ENCODE assay signal across 9 cellular contexts in the genomic region with DNA sequence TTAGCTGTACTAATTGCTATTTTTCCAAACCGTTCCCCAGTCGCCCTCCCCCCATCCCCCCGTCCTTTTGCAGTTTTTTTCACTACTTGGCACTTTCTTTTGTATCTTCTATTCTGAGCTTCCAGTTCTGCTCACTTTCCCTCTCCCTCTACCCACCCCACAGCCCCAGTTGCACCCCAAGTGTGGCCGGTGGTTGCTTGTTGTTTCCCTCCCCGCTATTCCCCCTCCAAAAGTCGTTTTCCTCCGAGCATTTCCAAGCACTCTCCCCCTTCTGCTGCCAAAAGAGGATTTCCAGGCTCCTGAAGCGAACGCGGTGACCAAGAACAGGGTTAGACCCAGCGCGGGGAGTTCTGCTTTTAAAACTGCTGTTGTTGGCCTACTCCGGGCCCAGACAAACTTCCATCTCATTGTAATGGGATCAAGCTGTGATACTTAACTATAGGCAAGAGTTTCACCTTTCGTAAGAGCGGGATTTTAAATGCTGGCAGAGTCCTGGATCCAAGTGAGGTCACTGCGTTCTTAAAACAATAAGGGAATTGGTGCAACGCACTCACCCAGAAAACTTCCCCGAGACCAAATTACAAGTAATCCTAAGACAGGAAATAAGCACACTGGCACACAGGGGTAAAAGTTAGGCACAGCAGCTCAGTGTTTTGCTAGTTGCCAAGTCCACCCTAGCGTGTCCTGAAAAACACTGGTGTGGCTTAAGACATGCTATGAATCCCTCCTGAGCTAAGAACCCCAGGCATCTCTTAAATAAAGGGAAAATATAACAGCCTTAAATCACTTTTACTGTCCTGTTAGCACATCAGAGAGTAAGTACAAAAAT. TPM values are rescaled to one million over a fixed set of nuclear protein-coding genes. Genes with fewer than 3 reads are reported as not detected.
DNase-seq lines count a peak whose midpoint lies in the region; FAIRE-seq and TF ChIP-seq lines count a peak whose summit lies in the region.
"Had no signal": no experiment of that assay in that cellular context is flagged by ENCODE, and none has a peak within 500 bp of the region (broad histone marks: within the 10 kb centered on the region; RNA-seq: fewer than 3 reads in every experiment).

No MANE protein-coding gene starts in this region.

- H3F3A ChIP-seq in neural cell (ENCODE audit: insufficient read depth, low read length, poor library complexity, severe bottlenecking) = no peaks in the 10 kb centered on the region

- no peaks in the 10 kb centered on the region for H3K9me3 Mint-ChIP-seq in Caco-2 (ENCODE audit: unreplicated experiment)

- H3K36me3 Mint-ChIP-seq in Caco-2 (ENCODE audit: insufficient read depth, unreplicated experiment) = peaks cover 8% of the 10 kb centered on the region

- peak overlapping the region; percentile 87 for H3K4me3 Mint-ChIP-seq in Caco-2 (ENCODE audit: unreplicated experiment)

- H3K9ac ChIP-seq in neural cell (ENCODE audit: low read length) = no peak overlapping the region

- intact Hi-C loops in Caco-2 (cut with micrococcal nuclease; ENCODE audit: unreplicated experiment) = loop anchor here (1.0 kb wide), 1 partner anchor 345 kb away; no protein-coding TSS in a partner anchor

- peak overlapping the region; percentile 81 for H3K27ac Mint-ChIP-seq in Caco-2 (ENCODE audit: unreplicated experiment)

- FAIRE-seq in D721Med (lab: Jason Lieb, UNC) = no peak

- no peaks in the 10 kb centered on the region for H3K9me3 ChIP-seq in Caco-2
- no peaks in the 10 kb centered on the region for H3K9me3 ChIP-seq in ectodermal cell (ENCODE audit: control insufficient read depth, low read length)
- no peaks in the 10 kb centered on the region for H3K9me3 ChIP-seq in neural cell (ENCODE audit: low read length)

- no peaks in the 10 kb centered on the region for H3K9me2 ChIP-seq in neural cell (ENCODE audit: insufficient read depth, low read length)

- DNase-seq in Caco-2 (no peak), NCI-H82 treated with DMSO at 0.1 percent for 48 hours (lab: John Stamatoyannopoulos, UW; ENCODE audit: unreplicated experiment) (peak; percentile 42), amniotic stem cell (lab: John Stamatoyannopoulos, UW) (no peak), nucleus accumbens (lab: John Stamatoyannopoulos, UW) (no peak), DMS79 treated with DMSO at 0.1 percent for 48 hours (lab: John Stamatoyannopoulos, UW) (no peak), D721Med (ENCODE audit: insufficient read length, low spot score) (no peak)
- DNase-seq: NCI-H187 treated with DMSO at 0.1 percent for 48 hours had no signal

- POLR2A ChIA-PET in Caco-2 (lab: Charles Lee) = no interaction called here

- TF ChIP-seq EP300 in neural cell (conservative IDR thresholded peaks at IDR 0.05; ENCODE audit: poor library complexity, severe bottlenecking) = no peak

- peak overlapping the region; percentile 72 for H3K4me3 ChIP-seq in Caco-2 (ENCODE audit: low read depth, low read length)
- H3K4me3 ChIP-seq in ectodermal cell (ENCODE audit: insufficient read depth, low read depth, low read length) = peak overlapping the region; percentile 45
- peak overlapping the region; percentile 76 for H3K4me3 ChIP-seq in neural cell (ENCODE audit: low read length)

- TSS peak; percentile 88 for BruUV-seq in Caco-2 (replicated peaks; lab: Mats Ljungman, UMichigan)

- no peaks in the 10 kb centered on the region for H3K79me2 ChIP-seq in neural cell (replicated peaks; ENCODE audit: insufficient read depth, low read length)

- CTCF ChIA-PET in Caco-2 (lab: Charles Lee) = interaction anchor here (1.6 to 2.7 kb wide), 2 partner anchors 11 to 345 kb away, joined by 4 to 15 read pairs; no protein-coding TSS in a partner anchor

- no peaks in the 10 kb centered on the region for H4K20me1 ChIP-seq in neural cell (ENCODE audit: insufficient read depth)

- no peaks in the 10 kb centered on the region for H3K36me3 ChIP-seq in Caco-2 (ENCODE audit: control insufficient read depth, insufficient read depth, low read length)
- no peaks in the 10 kb centered on the region for H3K36me3 ChIP-seq in ectodermal cell (ENCODE audit: control insufficient read depth, insufficient read depth, low read length)
- no peaks in the 10 kb centered on the region for H3K36me3 ChIP-seq in neural cell (ENCODE audit: insufficient read depth, low read length)

- H2AFZ ChIP-seq in neural cell (ENCODE audit: low read depth, low read length) = no peak overlapping the region

- TF ChIP-seq CTCF in Caco-2 (IDR thresholded peaks at IDR 0.05; ENCODE audit: insufficient read depth in 1 of 2, low read depth in 1 of 2, low read length in 1 of 2, severe bottlenecking in 1 of 2, unreplicated experiment in 1 of 2) (no peak), neural cell (IDR thresholded peaks at IDR 0.05; ENCODE audit: poor library complexity, severe bottlenecking) (no peak), D721Med (IDR thresholded peaks at IDR 0.05; ENCODE audit: insufficient read depth, missing control alignments) (no peak)

- peaks cover 4% of the 10 kb centered on the region for H3K27me3 Mint-ChIP-seq in Caco-2 (ENCODE audit: insufficient read depth, unreplicated experiment)

- H3K4me1 ChIP-seq in Caco-2 (peaks cover 5% of the 10 kb centered on the region; the same call in 1 of the 2 replicates), ectodermal cell (ENCODE audit: control insufficient read depth, insufficient read depth, low read length) (peaks cover 12% of the 10 kb centered on the region)

- no peak overlapping the region for H3K4me2 ChIP-seq in neural cell (ENCODE audit: low read length)

- no peak for TF ChIP-seq RAD21 in neural cell (conservative IDR thresholded peaks at IDR 0.05)

- peaks cover 14% of the 10 kb centered on the region for H3K4me1 Mint-ChIP-seq in Caco-2 (ENCODE audit: low read depth, unreplicated experiment)

- no peaks in the 10 kb centered on the region for H3K27me3 ChIP-seq in Caco-2 (replicated peaks; ENCODE audit: control insufficient read depth, insufficient read depth, low read length)
- peaks cover 55% of the 10 kb centered on the region for H3K27me3 ChIP-seq in ectodermal cell (ENCODE audit: control insufficient read depth, insufficient read depth, low read length, poor library complexity, severe bottlenecking)
- H3K27me3 ChIP-seq in neural cell (ENCODE audit: insufficient read depth, low read depth, low read length) = peaks cover 54% of the 10 kb centered on the region

- H3K27ac ChIP-seq in ectodermal cell (ENCODE audit: insufficient read depth, low read depth, low read length, poor library complexity, severe bottlenecking) (no peak overlapping the region), neural cell (ENCODE audit: low read length) (no peak overlapping the region)

- WGBS in ectodermal cell, 2 experiments = 6% methylated on average over 19 of the region's 19 CpGs

TF ChIP-seq in neural cell, 6 proteins besides CTCF, POLR2A, EP300 and RAD21:
- TF ChIP-seq TAF1 (IDR thresholded peaks at IDR 0.05; ENCODE audit: low read depth) (no peak), MXI1 (conservative IDR thresholded peaks at IDR 0.05; ENCODE audit: poor library complexity, severe bottlenecking) (no peak), EZH2 (IDR thresholded peaks at IDR 0.05; ENCODE audit: borderline replicate concordance, insufficient read depth, low read length, poor library complexity, severe bottlenecking) (no peak), POLR2AphosphoS5 (IDR thresholded peaks at IDR 0.05) (no peak), SMC3 (conservative IDR thresholded peaks at IDR 0.05; ENCODE audit: poor library complexity) (no peak)
- TF ChIP-seq, protein P1, sequence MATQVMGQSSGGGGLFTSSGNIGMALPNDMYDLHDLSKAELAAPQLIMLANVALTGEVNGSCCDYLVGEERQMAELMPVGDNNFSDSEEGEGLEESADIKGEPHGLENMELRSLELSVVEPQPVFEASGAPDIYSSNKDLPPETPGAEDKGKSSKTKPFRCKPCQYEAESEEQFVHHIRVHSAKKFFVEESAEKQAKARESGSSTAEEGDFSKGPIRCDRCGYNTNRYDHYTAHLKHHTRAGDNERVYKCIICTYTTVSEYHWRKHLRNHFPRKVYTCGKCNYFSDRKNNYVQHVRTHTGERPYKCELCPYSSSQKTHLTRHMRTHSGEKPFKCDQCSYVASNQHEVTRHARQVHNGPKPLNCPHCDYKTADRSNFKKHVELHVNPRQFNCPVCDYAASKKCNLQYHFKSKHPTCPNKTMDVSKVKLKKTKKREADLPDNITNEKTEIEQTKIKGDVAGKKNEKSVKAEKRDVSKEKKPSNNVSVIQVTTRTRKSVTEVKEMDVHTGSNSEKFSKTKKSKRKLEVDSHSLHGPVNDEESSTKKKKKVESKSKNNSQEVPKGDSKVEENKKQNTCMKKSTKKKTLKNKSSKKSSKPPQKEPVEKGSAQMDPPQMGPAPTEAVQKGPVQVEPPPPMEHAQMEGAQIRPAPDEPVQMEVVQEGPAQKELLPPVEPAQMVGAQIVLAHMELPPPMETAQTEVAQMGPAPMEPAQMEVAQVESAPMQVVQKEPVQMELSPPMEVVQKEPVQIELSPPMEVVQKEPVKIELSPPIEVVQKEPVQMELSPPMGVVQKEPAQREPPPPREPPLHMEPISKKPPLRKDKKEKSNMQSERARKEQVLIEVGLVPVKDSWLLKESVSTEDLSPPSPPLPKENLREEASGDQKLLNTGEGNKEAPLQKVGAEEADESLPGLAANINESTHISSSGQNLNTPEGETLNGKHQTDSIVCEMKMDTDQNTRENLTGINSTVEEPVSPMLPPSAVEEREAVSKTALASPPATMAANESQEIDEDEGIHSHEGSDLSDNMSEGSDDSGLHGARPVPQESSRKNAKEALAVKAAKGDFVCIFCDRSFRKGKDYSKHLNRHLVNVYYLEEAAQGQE (IDR thresholded peaks at IDR 0.05; ENCODE audit: borderline replicate concordance) = no peak

RNA-seq across cellular contexts. Expression of gene RGS10, which starts 1.5 kb away (rescaled TPM):
- 22.6 and 23.2 TPM in 2 replicates for total RNA-seq in Caco-2 (2022)
- 10.8 TPM for polyA plus RNA-seq in ectodermal cell (2013, experiment 1 of 4)
- 12.1 TPM for polyA plus RNA-seq in ectodermal cell (2013, experiment 2 of 4)
- polyA plus RNA-seq in ectodermal cell (2013, experiment 3 of 4) = 13.7 TPM
- 13.7 TPM for polyA plus RNA-seq in ectodermal cell (2013, experiment 4 of 4)
- polyA plus RNA-seq in neural cell = 2.6 TPM in 1 of 2 replicates, not detected in the other
- not detected in 2 replicates for polyA minus RNA-seq in neural cell

RNA-seq across cellular contexts. Expression of gene TIAL1, which starts 52.7 kb away (rescaled TPM):
- 162 and 174 TPM in 2 replicates for total RNA-seq in Caco-2 (2022)
- polyA plus RNA-seq in ectodermal cell (2013, experiment 1 of 4) = 149 TPM
- polyA plus RNA-seq in ectodermal cell (2013, experiment 2 of 4) = 156 TPM
- polyA plus RNA-seq in ectodermal cell (2013, experiment 3 of 4) = 144 TPM
- 150 TPM for polyA plus RNA-seq in ectodermal cell (2013, experiment 4 of 4)
- polyA plus RNA-seq in neural cell = 85.1 and 92.9 TPM in 2 replicates
- polyA minus RNA-seq in neural cell = 80.3 and 102 TPM in 2 replicates
